8 cellular contexts compared by ENCODE assay signal in genomic region chr6:158815379-158815724, GRCh38. TPM values are rescaled to one million over a fixed set of nuclear protein-coding genes. Genes with fewer than 3 reads are reported as not detected.
A peak's percentile ranks its signal among the peaks of the same experiment; 100 is the strongest.
DNase-seq lines count a peak whose midpoint lies in the region; TF ChIP-seq lines count a peak whose summit lies in the region.

No MANE protein-coding gene starts in this region.

- WGBS in esophagus, 2 donors, result 44 to 52% methylated on average over 2 of the region's 2 CpGs

- DNase-seq in RWPE1 (ENCODE audit: low spot score), result no peak
- no peak for DNase-seq in CD1c-positive myeloid dendritic cell (ENCODE audit: extremely low spot score)
- no peak for DNase-seq in SJCRH30
- no peak for DNase-seq in GM10266 (ENCODE audit: extremely low spot score)
- no peak for DNase-seq in stimulated activated CD4-positive, alpha-beta T cell treated with anti-CD3 and anti-CD28 coated beads, Interleukin-1b, Interleukin-23, amount 100 ng/mL, for 48 hours

- CTCF ChIA-PET in RWPE1 (lab: Yijun Ruan, JAX), result no interaction called here

- H3K36me3 ChIP-seq in esophagus (ENCODE audit: control insufficient read depth in 2 of 2, insufficient read depth in 2 of 2, low read length in 1 of 2) (peaks cover 0 to 7% of the 10 kb centered on the region in 2 donors), rectal smooth muscle tissue (ENCODE audit: control insufficient read depth, insufficient read depth, low read length) (peaks cover 3% of the 10 kb centered on the region), SJCRH30 (peaks cover 3% of the 10 kb centered on the region; the same call in 1 of the 2 replicates)

- no peaks in the 10 kb centered on the region for H3K9me3 ChIP-seq in esophagus (ENCODE audit: control insufficient read depth in 2 of 2, insufficient read depth in 1 of 2, low read depth in 1 of 2, low read length in 1 of 2)
- H3K9me3 ChIP-seq in SJCRH30 (replicated peaks), result no peaks in the 10 kb centered on the region

- peak; percentile 20 for TF ChIP-seq POLR2A in GM19099 (IDR thresholded peaks at IDR 0.05; ENCODE audit: extremely low read depth, insufficient read length, low read depth)

- H3K27ac ChIP-seq in RWPE1, result peak overlapping the region; percentile 37
- H3K27ac ChIP-seq in esophagus (ENCODE audit: low read depth in 2 of 2, low read length in 1 of 2), result peak overlapping the region; percentile 35 to 58
- H3K27ac ChIP-seq in rectal smooth muscle tissue (ENCODE audit: low read depth, low read length), result no peak overlapping the region
- no peak overlapping the region for H3K27ac ChIP-seq in SJCRH30

- H3K27me3 ChIP-seq in esophagus (ENCODE audit: control insufficient read depth in 1 of 2, insufficient read depth in 2 of 2, low read length in 2 of 2) (no peaks in the 10 kb centered on the region), rectal smooth muscle tissue (ENCODE audit: control insufficient read depth, insufficient read depth, low read length) (no peaks in the 10 kb centered on the region), SJCRH30 (no peaks in the 10 kb centered on the region)

- no peak for TF ChIP-seq CTCF in RWPE1 (conservative IDR thresholded peaks at IDR 0.05; ENCODE audit: low read depth)
- TF ChIP-seq CTCF in GM10266 (IDR thresholded peaks at IDR 0.05; ENCODE audit: control insufficient read depth, insufficient read depth, low read depth, missing control alignments), result no peak

- H3K4me3 ChIP-seq in esophagus (ENCODE audit: low read depth in 1 of 2, low read length in 2 of 2), result peak overlapping the region; percentile 18 to 79
- H3K4me3 ChIP-seq in rectal smooth muscle tissue (ENCODE audit: low read length), result peak overlapping the region; percentile 11
- H3K4me3 ChIP-seq in SJCRH30, result no peak overlapping the region

- H3K4me1 ChIP-seq in esophagus (ENCODE audit: control insufficient read depth in 2 of 2, insufficient read depth in 2 of 2, low read length in 1 of 2), result peaks cover 0 to 17% of the 10 kb centered on the region in 2 donors
- no peaks in the 10 kb centered on the region for H3K4me1 ChIP-seq in rectal smooth muscle tissue (ENCODE audit: control insufficient read depth, insufficient read depth, low read length)
- peaks cover 26% of the 10 kb centered on the region for H3K4me1 ChIP-seq in SJCRH30

- POLR2A ChIA-PET in RWPE1 (lab: Yijun Ruan, JAX; ENCODE audit: low non-redundant PET), result no interaction called here

- no peak overlapping the region for H3K9ac ChIP-seq in rectal smooth muscle tissue (ENCODE audit: low read length)

RNA-seq across cellular contexts. Expression of gene EZR, which starts 3.8 kb away (rescaled TPM):
- polyA plus RNA-seq in esophagus, result 100 to 1,000 TPM; 211 to 257 TPM
- total RNA-seq in SJCRH30 (2014; rRNA removed; shearing (Covaris generic)), result 41.9 and 44.6 TPM in 2 replicates

Comparison
In these comparisons a context has a peak if more than half of its experiments do, and no peak if none do; other contexts are left out.
1. H3K27ac ChIP-seq: peak in RWPE1 (single experiment) and esophagus (2 of 2); none in rectal smooth muscle tissue (single experiment) and SJCRH30 (single experiment).